Comparison of ENCODE assay signal across 9 cellular contexts in the genomic region with DNA sequence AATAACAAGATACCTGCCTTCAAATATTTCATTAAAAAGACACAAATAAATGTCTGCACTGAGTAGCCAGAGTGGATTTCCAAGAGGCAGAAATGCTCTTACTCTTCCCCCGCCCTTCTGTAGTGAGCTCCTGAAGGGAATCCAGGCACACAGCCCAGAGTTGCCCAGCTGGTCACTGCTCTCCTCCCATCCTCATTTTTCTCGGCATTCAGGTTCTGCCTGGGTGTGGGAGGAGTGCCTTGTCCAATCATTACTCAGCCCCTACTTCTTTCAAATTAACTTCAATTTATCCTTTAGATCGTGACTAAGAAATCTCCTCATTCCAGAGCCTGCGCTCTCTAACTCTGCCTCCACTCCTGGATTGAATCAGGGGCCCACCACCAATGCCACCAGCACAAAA. TPM values are rescaled to one million over a fixed set of nuclear protein-coding genes. Genes with fewer than 3 reads are reported as not detected.
A peak's percentile ranks its signal among the peaks of the same experiment; 100 is the strongest.
DNase-seq lines count a peak whose midpoint lies in the region; ATAC-seq and TF ChIP-seq lines count a peak whose summit lies in the region.
"Had no signal": no experiment of that assay in that cellular context is flagged by ENCODE, and none has a peak within 500 bp of the region (broad histone marks: within the 10 kb centered on the region; RNA-seq: fewer than 3 reads in every experiment).

No MANE protein-coding gene starts in this region.

- peaks cover 7% of the 10 kb centered on the region for H3K36me3 Mint-ChIP-seq in IgD-negative memory B cell

- peak overlapping the region in 34 of 59 donors; percentile 3 to 80 (median 48) for H3K27ac ChIP-seq in dorsolateral prefrontal cortex

- DNase-seq in A172 (ENCODE audit: low spot score) (peak; percentile 73), dorsolateral prefrontal cortex (peak in 9 of 10 donors; percentile 57 to 89 (median 82)), middle frontal gyrus (ENCODE audit: extremely low spot score, low spot score) (peak; percentile 70), inferior parietal cortex (ENCODE audit: extremely low spot score) (no peak)
- no peak for DNase-seq in central memory CD4-positive, alpha-beta T cell
- DNase-seq: NCI-H1417 treated with DMSO at 0.1 percent for 48 hours had no signal

- H3K4me3 Mint-ChIP-seq in IgD-negative memory B cell: peak overlapping the region in 2 of 4 donors; percentile 13 to 81

- H3K27me3 ChIP-seq in dorsolateral prefrontal cortex: no peaks in the 10 kb centered on the region

- no peak for TF ChIP-seq CTCF in dorsolateral prefrontal cortex (IDR thresholded peaks at IDR 0.05 in 54 of 56, conservative IDR thresholded peaks at IDR 0.05 in 2 of 56; ENCODE audit: low read depth in 1 of 56, partially characterized antibody in 56 of 56)

- intact Hi-C loops in dorsolateral prefrontal cortex (cut with DNase I): no loop called here

- H3K4me3 ChIP-seq in dorsolateral prefrontal cortex: no peak overlapping the region

- peaks cover 61 to 71% (median 66%) of the 10 kb centered on the region in 3 donors for H3K4me1 Mint-ChIP-seq in IgD-negative memory B cell

- H3K27me3 Mint-ChIP-seq in IgD-negative memory B cell: no peaks in the 10 kb centered on the region

- no peak for ATAC-seq in GM19351 (IDR thresholded peaks at IDR 0.05; ENCODE audit: unreplicated experiment)
- ATAC-seq in HG02623 (IDR thresholded peaks at IDR 0.05; ENCODE audit: unreplicated experiment): no peak

- no peaks in the 10 kb centered on the region for H3K9me3 Mint-ChIP-seq in IgD-negative memory B cell

- peak overlapping the region in 2 of 3 donors; percentile 31 to 77 for H3K27ac Mint-ChIP-seq in IgD-negative memory B cell

RNA-seq across cellular contexts. Expression of gene CCDC6, which starts 12.2 kb away (rescaled TPM):
- 16.7 and 18.2 TPM in 2 replicates for total RNA-seq in A172 (2014; rRNA removed; shearing (Covaris generic))
- 13.4 TPM for polyA plus RNA-seq in IgD-negative memory B cell
- 10 to 100 TPM; 30.9 to 97.2 (median 68.8) TPM for total RNA-seq in dorsolateral prefrontal cortex

Comparison
In these comparisons a context has a peak if more than half of its experiments do, and no peak if none do; other contexts are left out.
1. DNase-seq: peak in A172 (single experiment), dorsolateral prefrontal cortex (9 of 10) and middle frontal gyrus (single experiment); none in inferior parietal cortex (single experiment) and central memory CD4-positive, alpha-beta T cell (single experiment).